Comparison of ENCODE assay signal across 14 cellular contexts in the genomic region with DNA sequence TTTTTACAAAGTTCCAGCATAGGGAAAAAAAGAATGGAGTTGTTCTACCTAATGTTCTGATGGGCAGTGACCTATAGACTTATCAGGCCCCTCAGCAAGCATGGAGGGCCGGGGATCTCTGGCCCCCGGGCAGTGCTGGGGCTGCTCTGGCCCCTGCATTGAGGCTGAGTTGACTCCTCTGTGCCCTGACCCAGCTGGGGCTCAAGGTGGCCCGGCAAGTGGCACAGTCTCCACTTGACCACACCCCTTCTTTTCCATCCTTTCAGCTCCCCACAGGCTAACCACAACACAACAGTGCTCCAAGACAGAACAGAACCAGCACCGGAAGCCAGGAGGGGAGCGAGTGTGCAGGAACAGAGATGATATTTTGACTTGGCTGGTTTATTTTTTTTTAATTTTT. TPM values are rescaled to one million over a fixed set of nuclear protein-coding genes. Genes with fewer than 3 reads are reported as not detected.
DNase-seq lines count a peak whose midpoint lies in the region; ATAC-seq and TF ChIP-seq lines count a peak whose summit lies in the region.
"Had no signal": no experiment of that assay in that cellular context is flagged by ENCODE, and none has a peak within 500 bp of the region (broad histone marks: within the 10 kb centered on the region; RNA-seq: fewer than 3 reads in every experiment).

No MANE protein-coding gene starts in this region.

- no peaks in the 10 kb centered on the region for H3K36me3 ChIP-seq in right atrium auricular region
- no peaks in the 10 kb centered on the region for H3K36me3 ChIP-seq in thymus (ENCODE audit: control insufficient read depth, insufficient read depth)
- H3K36me3 ChIP-seq: ascending aorta had no signal

- 15% methylated on average over 5 of the region's 5 CpGs for WGBS in thymus

- peaks cover 3% of the 10 kb centered on the region for H3K27me3 Mint-ChIP-seq in dendritic cell treated with granulocyte-macrophage colony-stimulating factor and Interleukin-4, amounts not matched to agents 40 ng/mL and 50 ng/mL, for 4 days
- H3K27me3 Mint-ChIP-seq: activated B cell treated with CpG ODN at 0.5 μM for 24 hours had no signal

- H3K9me3 ChIP-seq in right atrium auricular region (no peaks in the 10 kb centered on the region), thymus (ENCODE audit: control insufficient read depth) (no peaks in the 10 kb centered on the region)
- H3K9me3 ChIP-seq: ascending aorta had no signal

- DNase-seq in Right ventricle myocardium inferior (ENCODE audit: missing footprints) (peak; percentile 45), right atrium auricular region (ENCODE audit: low spot score) (no peak), NCI-H187 treated with DMSO at 0.1 percent for 48 hours (lab: John Stamatoyannopoulos, UW) (no peak), NCI-H2029 (lab: John Stamatoyannopoulos, UW) (no peak)
- DNase-seq: GOT3, kidney glomerular epithelial cell, NCI-H1436 had no signal

- H3K4me1 Mint-ChIP-seq in dendritic cell treated with granulocyte-macrophage colony-stimulating factor and Interleukin-4, amounts not matched to agents 40 ng/mL and 50 ng/mL, for 4 days (ENCODE audit: low read depth), result peaks cover 60% of the 10 kb centered on the region

- no peak overlapping the region for H3K27ac ChIP-seq in right atrium auricular region
- peak overlapping the region; percentile 86 for H3K27ac ChIP-seq in thymus (ENCODE audit: low read depth)
- H3K27ac ChIP-seq: ascending aorta had no signal

- H3K4me1 ChIP-seq in right atrium auricular region (no peaks in the 10 kb centered on the region), thymus (ENCODE audit: control insufficient read depth, insufficient read depth, low read length) (peaks cover 39% of the 10 kb centered on the region)
- H3K4me1 ChIP-seq: ascending aorta had no signal

- H3K27me3 ChIP-seq in right atrium auricular region, result no peaks in the 10 kb centered on the region
- H3K27me3 ChIP-seq in thymus (ENCODE audit: control insufficient read depth, insufficient read depth), result no peaks in the 10 kb centered on the region
- H3K27me3 ChIP-seq: ascending aorta had no signal

- no peak for ATAC-seq in Right ventricle myocardium inferior
- peak; percentile 36 for ATAC-seq in HG03139 (IDR thresholded peaks at IDR 0.05; ENCODE audit: unreplicated experiment)
- no peak for ATAC-seq in HG02588 (IDR thresholded peaks at IDR 0.05; ENCODE audit: unreplicated experiment)

- peak overlapping the region; percentile 75 for H3K27ac Mint-ChIP-seq in dendritic cell treated with granulocyte-macrophage colony-stimulating factor and Interleukin-4, amounts not matched to agents 40 ng/mL and 50 ng/mL, for 4 days

- no peaks in the 10 kb centered on the region for H3K9me3 Mint-ChIP-seq in dendritic cell treated with granulocyte-macrophage colony-stimulating factor and Interleukin-4, amounts not matched to agents 40 ng/mL and 50 ng/mL, for 4 days
- H3K9me3 Mint-ChIP-seq: activated B cell treated with CpG ODN at 0.5 μM for 24 hours had no signal

- intact Hi-C loops in Right ventricle myocardium inferior (cut with DNase I), result no loop called here
- intact Hi-C loops in dendritic cell treated with granulocyte-macrophage colony-stimulating factor and Interleukin-4, amounts not matched to agents 40 ng/mL and 50 ng/mL, for 4 days (cut with micrococcal nuclease), result loop anchor here (5.0 kb wide), 1 partner anchor 116 kb away; the partner anchor contains the start of gene CLIP4

- H3K4me3 Mint-ChIP-seq in dendritic cell treated with granulocyte-macrophage colony-stimulating factor and Interleukin-4, amounts not matched to agents 40 ng/mL and 50 ng/mL, for 4 days, result no peak overlapping the region

- H3K4me3 ChIP-seq in right atrium auricular region (no peak overlapping the region), thymus (ENCODE audit: low read length) (no peak overlapping the region)
- H3K4me3 ChIP-seq: ascending aorta had no signal

- TF ChIP-seq CTCF in right atrium auricular region (IDR thresholded peaks at IDR 0.05), result no peak

- H3K36me3 Mint-ChIP-seq in dendritic cell treated with granulocyte-macrophage colony-stimulating factor and Interleukin-4, amounts not matched to agents 40 ng/mL and 50 ng/mL, for 4 days (ENCODE audit: low read depth), result no peaks in the 10 kb centered on the region

RNA-seq across cellular contexts. Expression of gene TOGARAM2, which starts 19.9 kb away (rescaled TPM):
- total RNA-seq in Right ventricle myocardium inferior, result 38.0 TPM
- 1 to 10 TPM; 2.0 to 6.6 TPM for total RNA-seq in right atrium auricular region
- 3.3 TPM for polyA plus RNA-seq in thymus
- total RNA-seq: activated B cell treated with CpG ODN at 0.5 μM for 24 hours, ascending aorta, RPMI7951 had no signal
